ENCODE assay signal across 21 cellular contexts in the genomic region with DNA sequence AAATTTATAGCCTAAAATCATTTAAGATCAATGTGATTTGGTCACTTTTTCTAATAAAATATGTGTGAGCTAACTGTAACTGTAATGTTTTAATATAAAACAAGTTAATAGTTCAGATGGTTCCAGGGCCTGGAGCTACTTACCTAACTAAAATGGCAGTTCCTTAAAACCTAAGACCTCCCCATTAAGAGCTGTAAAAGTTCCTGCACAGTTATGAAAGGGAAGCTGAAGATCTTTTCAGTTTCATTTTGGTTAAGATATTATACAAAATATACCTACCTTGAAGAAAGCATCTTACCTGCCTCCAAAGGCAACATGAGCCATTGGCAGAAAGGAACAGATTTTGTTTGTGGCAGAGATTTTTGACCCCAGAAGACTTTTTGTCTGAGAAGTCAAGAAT.
"Had no signal": no experiment of that assay in that cellular context is flagged by ENCODE, and none has a peak within 500 bp of the region (broad histone marks: within the 10 kb centered on the region; RNA-seq: fewer than 3 reads in every experiment).

No MANE protein-coding gene starts in this region.

- H3K9ac ChIP-seq: neural progenitor cell had no signal

- H3K36me3 ChIP-seq: prostate gland had no signal

- H2AFZ ChIP-seq: neural progenitor cell had no signal

- DNase-seq: activated CD4-positive, alpha-beta T cell treated with anti-CD3 and anti-CD28 coated beads, Interleukin-2, amount 50 U/mL, for 1 hour; activated CD4-positive, CD25-positive, alpha-beta regulatory T cell treated with anti-CD3 and anti-CD28 coated beads, Interleukin-2, amount 50 U/mL, for 72 hours; activated naive CD8-positive, alpha-beta T cell treated with anti-CD3 and anti-CD28 coated beads for 36 hours; amniotic stem cell; endodermal cell; foreskin fibroblast; left cardiac atrium; mesendoderm; naive thymus-derived CD4-positive, alpha-beta T cell; right cardiac atrium; stimulated activated CD4-positive, alpha-beta T cell treated with anti-CD3 and anti-CD28 coated beads, Interleukin-15, amount 100 ng/mL, for 24 hours; stimulated activated CD4-positive, alpha-beta T cell treated with anti-CD3 and anti-CD28 coated beads, Interleukin-2, amount 100 ng/mL, for 48 hours; stomach; trophoblast cell had no signal

- H3K4me2 ChIP-seq: neural progenitor cell had no signal

- H3K27me3 ChIP-seq: cardiac muscle cell, neural progenitor cell, stomach, vagina had no signal

- H3K9me3 ChIP-seq: prostate gland, stomach, vagina had no signal

- H3K4me3 ChIP-seq: cardiac muscle cell, neural progenitor cell, prostate gland, skin epidermis, stomach, vagina had no signal

- ATAC-seq: left cardiac atrium; naive thymus-derived CD4-positive, alpha-beta T cell; right cardiac atrium had no signal

- H3K27ac ChIP-seq: cardiac muscle cell, epithelial cell of prostate, neural progenitor cell, prostate gland, skin epidermis, stomach, vagina, VCaP had no signal

- H3K4me1 ChIP-seq: prostate gland, stomach, vagina had no signal
